ENCODE assay signal across 26 cellular contexts in the genomic region with DNA sequence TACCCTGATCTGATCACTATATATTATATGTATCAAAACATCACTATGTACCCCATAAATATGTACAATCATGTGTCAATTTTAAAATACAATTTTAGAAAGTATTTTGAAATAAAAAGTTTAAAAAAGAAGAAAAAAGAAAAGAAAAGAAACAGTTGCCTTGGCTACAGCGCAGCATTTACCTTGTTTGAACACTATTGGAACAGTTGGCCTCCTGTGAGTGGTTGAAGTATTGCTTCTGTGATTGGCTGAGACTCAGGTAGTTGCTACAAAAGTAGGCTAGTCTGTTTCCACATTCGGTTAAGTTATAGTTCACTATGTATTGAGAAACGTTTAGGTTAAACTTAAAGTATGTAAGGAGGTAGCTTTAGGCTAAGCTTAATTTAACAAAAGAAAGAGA. TPM values are rescaled to one million over a fixed set of nuclear protein-coding genes. Genes with fewer than 3 reads are reported as not detected.
"Had no signal": no experiment of that assay in that cellular context is flagged by ENCODE, and none has a peak within 500 bp of the region (broad histone marks: within the 10 kb centered on the region; RNA-seq: fewer than 3 reads in every experiment).

No MANE protein-coding gene starts in this region.

- ATAC-seq: esophagus mucosa; gastrocnemius medialis; left ventricle myocardium superior; lower lobe of right lung; naive thymus-derived CD8-positive, alpha-beta T cell; right cardiac atrium; stimulated activated memory B cell treated with anti-CD40 and anti-IgM and Interleukin-4, amounts not matched to agents 10 μg/mL and 1 μg/mL and 100 μg/mL, for 72 hours; stimulated activated naive CD8-positive, alpha-beta T cell treated with anti-CD3 and anti-CD28 coated beads, Interleukin-15, Interleukin-2, amounts not matched to agents 100 U/mL and 50 U/mL, for 24 hours had no signal

- H3K4me1 ChIP-seq: gastrocnemius medialis, lower lobe of right lung, prostate gland, testis, tibial artery had no signal

- DNase-seq: effector CD8-positive, alpha-beta T cell; endodermal cell; foreskin fibroblast; gastrocnemius medialis; head of caudate nucleus; left ventricle myocardium superior; lower lobe of right lung; naive thymus-derived CD8-positive, alpha-beta T cell; nephron progenitor cell; nucleus accumbens; right cardiac atrium; spleen; stimulated activated CD4-positive, alpha-beta T cell treated with anti-CD3 and anti-CD28 coated beads, Interleukin-4, amount 100 ng/mL, for 4 hours; stimulated activated naive CD8-positive, alpha-beta T cell treated with anti-CD3 and anti-CD28 coated beads, Interleukin-15, Interleukin-2, amounts not matched to agents 100 U/mL and 50 U/mL, for 24 hours; substantia nigra; testis; tibial artery had no signal

- FAIRE-seq: keratinocyte had no signal

- H3K27ac ChIP-seq: epithelial cell of prostate, gastrocnemius medialis, lower lobe of right lung, prostate gland, skin epidermis, spleen, testis, tibial artery had no signal

- H3K36me3 ChIP-seq: gastrocnemius medialis, lower lobe of right lung, prostate gland, spleen, tibial artery had no signal

- H3K9me3 ChIP-seq: gastrocnemius medialis, lower lobe of right lung, prostate gland, spleen, testis, tibial artery had no signal

- H3K4me3 ChIP-seq: gastrocnemius medialis, lower lobe of right lung, prostate gland, skin epidermis, spleen, testis, tibial artery had no signal

- H3K27me3 ChIP-seq: testis had no signal

RNA-seq across cellular contexts. Expression of a gene that starts 48.7 kb away (rescaled TPM):
- total RNA-seq: endodermal cell, glomerular endothelial cell, myocyte, osteocyte had no signal
